In the genomic region with DNA sequence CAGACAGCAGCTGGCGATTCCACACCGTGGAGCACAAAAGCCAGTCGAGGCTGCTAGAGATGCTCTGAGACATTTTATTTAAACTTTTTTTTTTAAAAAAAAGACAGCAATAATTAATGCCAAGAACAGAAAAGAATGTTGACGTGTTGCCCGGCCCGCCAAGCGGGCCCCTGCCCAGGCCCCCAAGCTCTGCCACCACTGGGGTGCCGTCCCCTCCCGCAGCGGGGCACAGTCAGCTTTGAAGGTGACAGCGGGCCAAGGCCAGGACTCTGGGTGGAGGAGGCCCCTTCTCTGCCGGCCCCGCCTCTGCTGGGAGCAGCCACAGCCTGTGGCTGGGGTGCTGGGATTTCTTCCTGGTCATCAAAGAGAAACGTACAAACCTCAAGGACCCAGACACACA, we compare ENCODE assay signal across 23 cellular contexts. TPM values are rescaled to one million over a fixed set of nuclear protein-coding genes. Genes with fewer than 3 reads are reported as not detected.
"Had no signal": no experiment of that assay in that cellular context is flagged by ENCODE, and none has a peak within 500 bp of the region (broad histone marks: within the 10 kb centered on the region; RNA-seq: fewer than 3 reads in every experiment).

No MANE protein-coding gene starts in this region.

- ATAC-seq: activated T-cell treated with anti-CD3 and anti-CD28 coated beads, Interleukin-2, amount 50 U/mL, for 4 hours had no signal

- DNase-seq: activated CD4-positive, alpha-beta T cell treated with anti-CD3 and anti-CD28 coated beads, Interleukin-2, amount 50 U/mL, for 1 hour; activated CD4-positive, CD25-positive, alpha-beta regulatory T cell; activated CD8-positive, alpha-beta memory T cell treated with anti-CD3 and anti-CD28 coated beads for 24 hours; activated effector memory CD4-positive, alpha-beta T cell treated with anti-CD3 and anti-CD28 coated beads, Interleukin-2, amount 50 U/mL, for 16 hours; activated naive CD4-positive, alpha-beta T cell treated with anti-CD3 and anti-CD28 coated beads for 36 hours; activated naive CD8-positive, alpha-beta T cell treated with anti-CD3 and anti-CD28 coated beads for 36 hours; activated T-cell treated with anti-CD3 and anti-CD28 coated beads, Interleukin-2, amount 50 U/mL, for 4 hours; brain microvascular endothelial cell; Karpas-422; MM.1S; NCI-H1105; NCI-H1436; NCI-H1694 treated with DMSO at 0.1 percent for 48 hours; NCI-H2029 treated with DMSO at 0.1 percent for 48 hours; NCI-H345; NCI-H510A treated with DMSO at 0.1 percent for 48 hours; NCI-H69; NK-92 treated with Interleukin-12 subunit alpha and Interleukin-12 subunit beta, amount 100 ng/mL, for 24 hours; T-helper 1 cell had no signal

- H3K27me3 Mint-ChIP-seq: activated naive CD8-positive, alpha-beta T cell treated with anti-CD3 and anti-CD28 coated beads for 36 hours had no signal

- H3K4me3 ChIP-seq: cardiac muscle cell, SK-N-MC had no signal

- H3K27me3 ChIP-seq: brain microvascular endothelial cell, cardiac muscle cell had no signal

- H3K27ac Mint-ChIP-seq: activated naive CD4-positive, alpha-beta T cell treated with anti-CD3 and anti-CD28 coated beads for 36 hours; activated naive CD8-positive, alpha-beta T cell treated with anti-CD3 and anti-CD28 coated beads for 36 hours had no signal

- H3K9me3 Mint-ChIP-seq: activated naive CD4-positive, alpha-beta T cell treated with anti-CD3 and anti-CD28 coated beads for 36 hours; activated naive CD8-positive, alpha-beta T cell treated with anti-CD3 and anti-CD28 coated beads for 36 hours; activated T-cell treated with anti-CD3 and anti-CD28 coated beads, Interleukin-2, amount 50 U/mL, for 4 hours had no signal

- H3K27ac ChIP-seq: brain microvascular endothelial cell, cardiac muscle cell, SK-N-MC, VCaP had no signal

- H3K4me3 Mint-ChIP-seq: activated naive CD4-positive, alpha-beta T cell treated with anti-CD3 and anti-CD28 coated beads for 36 hours; activated naive CD8-positive, alpha-beta T cell treated with anti-CD3 and anti-CD28 coated beads for 36 hours; activated T-cell treated with anti-CD3 and anti-CD28 coated beads, Interleukin-2, amount 50 U/mL, for 4 hours had no signal

RNA-seq across cellular contexts. Expression of a gene that starts 10.1 kb away (rescaled TPM):
- total RNA-seq: RPMI7951 had no signal
